In the genomic region with DNA sequence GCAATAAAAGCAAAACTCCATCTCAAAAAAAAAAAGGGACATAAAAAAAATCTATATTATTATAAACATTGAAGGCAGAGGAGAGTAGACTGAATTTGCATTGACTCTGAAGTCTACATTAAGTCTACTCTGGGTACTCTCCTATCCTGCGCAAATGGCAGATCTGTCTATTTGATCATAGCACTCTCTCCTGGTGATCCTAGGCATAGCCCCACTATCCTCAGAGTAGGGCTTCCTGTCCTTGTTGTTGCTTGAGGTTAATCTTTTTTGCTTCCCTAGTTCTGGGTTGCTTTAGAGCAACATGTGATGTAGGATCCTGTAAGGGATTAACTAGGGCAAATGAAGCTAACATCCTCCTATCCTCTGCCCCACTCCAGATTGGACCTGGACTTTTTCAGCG, we compare ENCODE assay signal across 1 cellular context.
TF ChIP-seq lines count a peak whose summit lies in the region.

No MANE protein-coding gene starts in this region.

TF ChIP-seq in SK-N-SH treated with all-trans-retinoic acid at 6 μM for 48 hours, 23 proteins besides CTCF, POLR2A, EP300 and RAD21 (continued from another document):
- TF ChIP-seq CSRNP3 (CRISPR knock-in tag; IDR thresholded peaks at IDR 0.05) (no peak), ZNF70 (CRISPR knock-in tag; IDR thresholded peaks at IDR 0.05) (no peak), ZFP3 (CRISPR knock-in tag; IDR thresholded peaks at IDR 0.05) (no peak), PPARA (CRISPR knock-in tag; IDR thresholded peaks at IDR 0.05; ENCODE audit: borderline replicate concordance) (no peak), ZNF565 (CRISPR knock-in tag; conservative IDR thresholded peaks at IDR 0.05; ENCODE audit: low read depth) (no peak)
